Comparison of ENCODE assay signal across 8 cellular contexts in genomic region chr19:38850976-38851621, GRCh38. TPM values are rescaled to one million over a fixed set of nuclear protein-coding genes. Genes with fewer than 3 reads are reported as not detected.
DNase-seq lines count a peak whose midpoint lies in the region; ATAC-seq and TF ChIP-seq lines count a peak whose summit lies in the region.

No MANE protein-coding gene starts in this region.

- ATAC-seq in heart left ventricle = no peak
- no peak for ATAC-seq in psoas muscle
- no peak for ATAC-seq in HG02642 (IDR thresholded peaks at IDR 0.05; ENCODE audit: poor library complexity, unreplicated experiment)
- no peak for ATAC-seq in GM21390 (IDR thresholded peaks at IDR 0.05; ENCODE audit: unreplicated experiment)
- no peak for ATAC-seq in HG03175 (IDR thresholded peaks at IDR 0.05; ENCODE audit: unreplicated experiment)

- H3K4me3 ChIP-seq in heart left ventricle (peak overlapping the region; percentile 18 to 100 (median 90)), psoas muscle (peak overlapping the region; percentile 92)

- no peak for TF ChIP-seq POLR2A in heart left ventricle (IDR thresholded peaks at IDR 0.05)

- H3K9me3 ChIP-seq in heart left ventricle (no peaks in the 10 kb centered on the region), psoas muscle (no peaks in the 10 kb centered on the region)

- H3K4me1 ChIP-seq in heart left ventricle (peaks cover 9 to 48% (median 39%) of the 10 kb centered on the region in 12 donors), psoas muscle (peaks cover 35% of the 10 kb centered on the region)

- TF ChIP-seq CTCF in heart left ventricle (IDR thresholded peaks at IDR 0.05) (peak in 1 of 12 donors; percentile 2), psoas muscle (IDR thresholded peaks at IDR 0.05) (no peak)

- DNase-seq in stimulated activated CD4-positive, alpha-beta T cell treated with anti-CD3 and anti-CD28 coated beads, Interleukin-12 subunit alpha, Interleukin-12 subunit beta, amount 100 ng/mL, for 4 hours = peak; percentile 41
- no peak for DNase-seq in stimulated activated CD4-positive, alpha-beta T cell treated with anti-CD3 and anti-CD28 coated beads, Interleukin-2, amount 100 ng/mL, for 48 hours
- peak; percentile 34 for DNase-seq in activated naive CD4-positive, alpha-beta T cell treated with Interleukin-2 at 50 U/mL for 16 hours
- peak in 4 of 5 donors; percentile 44 to 77 (median 49) for DNase-seq in heart left ventricle
- DNase-seq in psoas muscle = peak in 1 of 2 donors; percentile 74

- H3K27me3 ChIP-seq in heart left ventricle = no peaks in the 10 kb centered on the region
- H3K27me3 ChIP-seq in psoas muscle (ENCODE audit: insufficient read depth in 3 of 3, low read length in 2 of 3) = no peaks in the 10 kb centered on the region

- intact Hi-C loops in heart left ventricle (cut with DNase I) = loop anchor here in 6 of 10 donors (1.0 to 5.0 kb wide), 9 partner anchors 46 to 309 kb away; partner anchors contain the start of genes NFKBIB (in 5 of the 6), SIRT2 (in 5 of the 6), ACTN4 (in 2 of the 6) and MRPS12 (in 1 of the 6)
- intact Hi-C loops in psoas muscle (cut with DNase I) = loop anchor here in 1 of 2 donors (5.0 kb wide), 1 partner anchor 41 kb away; no protein-coding TSS in a partner anchor

- H3K27ac ChIP-seq in heart left ventricle (peak overlapping the region; percentile 94 to 100 (median 99)), psoas muscle (peak overlapping the region; percentile 98)

- H3K36me3 ChIP-seq in heart left ventricle = peaks cover 0 to 24% (median 17%) of the 10 kb centered on the region in 9 donors
- peaks cover 5 to 25% of the 10 kb centered on the region in 2 donors for H3K36me3 ChIP-seq in psoas muscle (ENCODE audit: insufficient read depth in 1 of 2, low read depth in 1 of 2)

- 2 to 4% (median 3%) methylated on average over 25 to 40 of the region's 40 CpGs for WGBS in heart left ventricle, 4 donors
- WGBS in psoas muscle, 3 donors = 2 to 4% (median 2%) methylated on average over 40 of the region's 40 CpGs

RNA-seq across cellular contexts. Expression of gene HNRNPL, which starts 1.3 kb away (rescaled TPM):
- total RNA-seq in heart left ventricle (100 to 1,000 TPM in 8 of 9 donors, 10 to 100 TPM in 1; 93.6 to 256 (median 165) TPM), psoas muscle (100 to 1,000 TPM; 151 to 229 (median 198) TPM)
- polyA plus RNA-seq in heart left ventricle (100 to 1,000 TPM; 103 to 142 TPM), psoas muscle (100 to 1,000 TPM; 109 to 215 (median 191) TPM)

RNA-seq across cellular contexts. Expression of gene ECH1, which starts 19.5 kb away (rescaled TPM):
- total RNA-seq in heart left ventricle (100 to 1,000 TPM; 382 to 799 (median 564) TPM), psoas muscle (100 to 1,000 TPM; 279 to 572 (median 404) TPM)
- polyA plus RNA-seq in heart left ventricle (1,000 to 10,000 TPM in 1 of 2 donors, 100 to 1,000 TPM in 1; 446 to 1,292 TPM), psoas muscle (100 to 1,000 TPM; 512 to 649 (median 601) TPM)

RNA-seq across cellular contexts. Expression of gene RINL, which starts 27.0 kb away (rescaled TPM):
- 1 to 10 TPM; 1.6 to 5.7 (median 3.3) TPM for total RNA-seq in heart left ventricle
- polyA plus RNA-seq in heart left ventricle = 10 to 100 TPM in 1 of 2 donors, 1 to 10 TPM in 1; 5.6 to 11.3 TPM
- 1 to 10 TPM; 1.5 to 4.8 (median 2.2) TPM for total RNA-seq in psoas muscle
- 1 to 10 TPM; 2.2 to 3.4 (median 2.2) TPM for polyA plus RNA-seq in psoas muscle

RNA-seq across cellular contexts. Expression of gene LGALS4, which starts 38.4 kb away (rescaled TPM):
- 1 to 10 TPM in 2 of 9 donors, under 1 TPM in 5, not detected in 2; 0.35 to 1.3 (median 0.65) TPM for total RNA-seq in heart left ventricle
- under 1 TPM; 0.68 to 0.91 TPM for polyA plus RNA-seq in heart left ventricle
- 1 to 10 TPM in 2 of 4 donors, under 1 TPM in 2; 0.62 to 2.0 (median 0.98) TPM for total RNA-seq in psoas muscle
- polyA plus RNA-seq in psoas muscle = under 1 TPM; 0.31 to 0.77 (median 0.53) TPM

RNA-seq across cellular contexts. Expression of gene SIRT2, which starts 48.3 kb away (rescaled TPM):
- total RNA-seq in heart left ventricle = 100 to 1,000 TPM in 2 of 9 donors, 10 to 100 TPM in 7; 58.3 to 158 (median 62.4) TPM
- 100 to 1,000 TPM in 1 of 2 donors, 10 to 100 TPM in 1; 51.0 to 104 TPM for polyA plus RNA-seq in heart left ventricle
- 100 to 1,000 TPM; 133 to 180 (median 147) TPM for total RNA-seq in psoas muscle
- polyA plus RNA-seq in psoas muscle = 100 to 1,000 TPM; 140 to 260 (median 204) TPM

Comparison
In these comparisons a context has a peak if more than half of its experiments do, and no peak if none do; other contexts are left out.
1. DNase-seq: peak in stimulated activated CD4-positive, alpha-beta T cell treated with anti-CD3 and anti-CD28 coated beads, Interleukin-12 subunit alpha, Interleukin-12 subunit beta, amount 100 ng/mL, for 4 hours (single experiment), activated naive CD4-positive, alpha-beta T cell treated with Interleukin-2 at 50 U/mL for 16 hours (single experiment) and heart left ventricle (4 of 5); none in stimulated activated CD4-positive, alpha-beta T cell treated with anti-CD3 and anti-CD28 coated beads, Interleukin-2, amount 100 ng/mL, for 48 hours (0 of 2).